Comparison of ENCODE assay signal across 1 cellular context in genomic region chr12:76084277-76085158, GRCh38.
TF ChIP-seq lines count a peak whose summit lies in the region.

Gene NAP1L1, minus strand, starts transcription at chr12:76084685. Its CDS starts 10,466 bp downstream, at chr12:76074219.

TF ChIP-seq in HepG2, 621 proteins besides CTCF, POLR2A, EP300 and RAD21 (continued from another document and continues in another):
- TF ChIP-seq MYNN (CRISPR knock-in tag; IDR thresholded peaks at IDR 0.05; ENCODE audit: low read depth) = no peak
- TF ChIP-seq ELF1 (CRISPR knock-in tag; IDR thresholded peaks at IDR 0.05) = no peak
- 0 out of 2 replicates have a peak, but pooled peaks have one; percentile 57 for TF ChIP-seq IRF9 (CRISPR knock-in tag; IDR thresholded peaks at IDR 0.05; ENCODE audit: borderline replicate concordance)
- no peak; the same call in 1 of the 2 replicates for TF ChIP-seq ATF2 (CRISPR knock-in tag; IDR thresholded peaks at IDR 0.05)
- no peak for TF ChIP-seq KDM1A (CRISPR knock-in tag; IDR thresholded peaks at IDR 0.05)
- no peak for TF ChIP-seq ELK4 (CRISPR knock-in tag; IDR thresholded peaks at IDR 0.05; ENCODE audit: borderline replicate concordance)
- peak; percentile 88 for TF ChIP-seq GMEB1 (CRISPR knock-in tag; IDR thresholded peaks at IDR 0.05; ENCODE audit: borderline replicate concordance)
- no peak for TF ChIP-seq ZNF674 (CRISPR knock-in tag; IDR thresholded peaks at IDR 0.05; ENCODE audit: low read depth)
- TF ChIP-seq RCOR2 (CRISPR knock-in tag; IDR thresholded peaks at IDR 0.05) = no peak
- TF ChIP-seq ZNF768 (CRISPR knock-in tag; IDR thresholded peaks at IDR 0.05) = peak; percentile 48; the same call in 1 of the 2 replicates
- peak; percentile 82; the same call in 1 of the 2 replicates for TF ChIP-seq NR1H2 (CRISPR knock-in tag; IDR thresholded peaks at IDR 0.05; ENCODE audit: borderline replicate concordance, low read depth)
- TF ChIP-seq ATF7 (IDR thresholded peaks at IDR 0.05) = no peak
- TF ChIP-seq ATF7 (CRISPR knock-in tag; IDR thresholded peaks at IDR 0.05) = peak; percentile 38; the same call in 1 of the 2 replicates
- no peak for TF ChIP-seq ATAD3A (CRISPR knock-in tag; IDR thresholded peaks at IDR 0.05)
- TF ChIP-seq HIC2 (CRISPR knock-in tag; IDR thresholded peaks at IDR 0.05; ENCODE audit: low read depth) = no peak
- TF ChIP-seq CBX5 (CRISPR knock-in tag; IDR thresholded peaks at IDR 0.05; ENCODE audit: borderline replicate concordance) = no peak
- TF ChIP-seq SNAI1 (CRISPR knock-in tag; IDR thresholded peaks at IDR 0.05; ENCODE audit: borderline replicate concordance) = peak; percentile 60; the same call in 1 of the 2 replicates
- TF ChIP-seq ZNF232 (CRISPR knock-in tag; IDR thresholded peaks at IDR 0.05; ENCODE audit: borderline replicate concordance) = 0 out of 2 replicates have a peak, but pooled peaks have one; percentile 39
- no peak for TF ChIP-seq SMARCC2 (IDR thresholded peaks at IDR 0.05)
- no peak; the same call in 1 of the 2 replicates for TF ChIP-seq CREBL2 (CRISPR knock-in tag; IDR thresholded peaks at IDR 0.05; ENCODE audit: borderline replicate concordance)
- no peak for TF ChIP-seq ZNF597 (CRISPR knock-in tag; IDR thresholded peaks at IDR 0.05)
- no peak for TF ChIP-seq GTF3A (CRISPR knock-in tag; conservative IDR thresholded peaks at IDR 0.05)
- peak; percentile 90; the same call in 1 of the 2 replicates for TF ChIP-seq ZNF790 (CRISPR knock-in tag; IDR thresholded peaks at IDR 0.05; ENCODE audit: borderline replicate concordance)
- TF ChIP-seq TAF1 (CRISPR knock-in tag; IDR thresholded peaks at IDR 0.05) = peak; percentile 84
- TF ChIP-seq CC2D1A (CRISPR knock-in tag; IDR thresholded peaks at IDR 0.05) = no peak
- no peak; the same call in 1 of the 2 replicates for TF ChIP-seq ZNF766 (CRISPR knock-in tag; IDR thresholded peaks at IDR 0.05; ENCODE audit: borderline replicate concordance)
- no peak for TF ChIP-seq FOXK2 (IDR thresholded peaks at IDR 0.05)
- no peak for TF ChIP-seq GATAD1 (CRISPR knock-in tag; IDR thresholded peaks at IDR 0.05)
- no peak for TF ChIP-seq RXRB (CRISPR knock-in tag; IDR thresholded peaks at IDR 0.05; ENCODE audit: borderline replicate concordance)
- TF ChIP-seq SOX5 (CRISPR knock-in tag; IDR thresholded peaks at IDR 0.05; ENCODE audit: borderline replicate concordance) = no peak
- no peak for TF ChIP-seq NR2F2 (IDR thresholded peaks at IDR 0.05; ENCODE audit: borderline replicate concordance, low read depth)
- TF ChIP-seq GTF2F1 (IDR thresholded peaks at IDR 0.05; ENCODE audit: low read length) = no peak
- TF ChIP-seq ZSCAN31 (CRISPR knock-in tag; IDR thresholded peaks at IDR 0.05; ENCODE audit: low read depth) = no peak; the same call in none of the 2 replicates
- no peak; the same call in 1 of the 2 replicates for TF ChIP-seq ZBTB7B (CRISPR knock-in tag; IDR thresholded peaks at IDR 0.05)
- TF ChIP-seq MTA1 (CRISPR knock-in tag; IDR thresholded peaks at IDR 0.05; ENCODE audit: borderline replicate concordance) = no peak; the same call in none of the 2 replicates
- TF ChIP-seq ZNF878 (CRISPR knock-in tag; IDR thresholded peaks at IDR 0.05) = 0 out of 2 replicates have a peak, but pooled peaks have one; percentile 10
- no peak for TF ChIP-seq MAFK (conservative IDR thresholded peaks at IDR 0.05 in 1 of 2, IDR thresholded peaks at IDR 0.05 in 1 of 2; ENCODE audit: low read length in 2 of 2)
- TF ChIP-seq ARID2 (CRISPR knock-in tag; IDR thresholded peaks at IDR 0.05; ENCODE audit: borderline replicate concordance) = no peak
- TF ChIP-seq IKZF5 (CRISPR knock-in tag; IDR thresholded peaks at IDR 0.05) = peak; percentile 80
- TF ChIP-seq ZNF75D (CRISPR knock-in tag; IDR thresholded peaks at IDR 0.05; ENCODE audit: borderline replicate concordance) = no peak
- TF ChIP-seq PREB (CRISPR knock-in tag; IDR thresholded peaks at IDR 0.05) = no peak
- no peak for TF ChIP-seq ZNF576 (CRISPR knock-in tag; IDR thresholded peaks at IDR 0.05)
- TF ChIP-seq ZNF605 (CRISPR knock-in tag; IDR thresholded peaks at IDR 0.05) = peak; percentile 47; the same call in 1 of the 2 replicates
- no peak for TF ChIP-seq ZKSCAN1 (IDR thresholded peaks at IDR 0.05; ENCODE audit: low read length)
- peak; percentile 96 for TF ChIP-seq ZNF777 (CRISPR knock-in tag; IDR thresholded peaks at IDR 0.05)
- no peak for TF ChIP-seq NCOR1 (IDR thresholded peaks at IDR 0.05; ENCODE audit: borderline replicate concordance, low read length)
- TF ChIP-seq ZNF773 (CRISPR knock-in tag; IDR thresholded peaks at IDR 0.05; ENCODE audit: borderline replicate concordance) = no peak
- no peak for TF ChIP-seq CBX2 (IDR thresholded peaks at IDR 0.05; ENCODE audit: low read depth, low read length)
- TF ChIP-seq CBX2 (CRISPR knock-in tag; IDR thresholded peaks at IDR 0.05; ENCODE audit: low read depth) = no peak
- no peak for TF ChIP-seq KDM6A (CRISPR knock-in tag; IDR thresholded peaks at IDR 0.05; ENCODE audit: low read depth)
- TF ChIP-seq ZNF205 (CRISPR knock-in tag; IDR thresholded peaks at IDR 0.05) = 0 out of 2 replicates have a peak, but pooled peaks have one; percentile 15
- TF ChIP-seq ZNF781 (CRISPR knock-in tag; IDR thresholded peaks at IDR 0.05; ENCODE audit: borderline replicate concordance, not compliant biosample characterization) = peak; percentile 61
- TF ChIP-seq FLYWCH1 (CRISPR knock-in tag; IDR thresholded peaks at IDR 0.05) = no peak
- peak in 1 of 2 experiments; percentile 48; a peak in 1 of 4 replicates for TF ChIP-seq REST (IDR thresholded peaks at IDR 0.05; ENCODE audit: borderline replicate concordance in 1 of 2, low read depth in 1 of 2, low read length in 2 of 2)
- no peak for TF ChIP-seq ADNP (CRISPR knock-in tag; IDR thresholded peaks at IDR 0.05)
